8 cellular contexts compared by ENCODE assay signal in genomic region chr19:16778796-16779411, GRCh38. TPM values are rescaled to one million over a fixed set of nuclear protein-coding genes. Genes with fewer than 3 reads are reported as not detected.
DNase-seq lines count a peak whose midpoint lies in the region; ATAC-seq and TF ChIP-seq lines count a peak whose summit lies in the region.

No MANE protein-coding gene starts in this region.

- H3K4me3 ChIP-seq in HEK293 (ENCODE audit: low read depth, low read length) = no peak overlapping the region
- H3K4me3 ChIP-seq in right cardiac atrium (ENCODE audit: low read length) = no peak overlapping the region

- CTCF ChIA-PET in HEK293 (lab: Yijun Ruan, JAX) = interaction anchor here (0.5 to 2.3 kb wide), 12 partner anchors 8 to 526 kb away, joined by 3 to 15 read pairs (median 3); no protein-coding TSS in a partner anchor
- CTCF ChIA-PET in activated naive CD4-positive, alpha-beta T cell treated with anti-CD3 and anti-CD28 coated beads for 36 hours (lab: Charles Lee) = interaction anchor here (1.2 kb wide), 1 partner anchor 274 kb away, joined by 3 read pairs; no protein-coding TSS in a partner anchor

- H3K9me3 Mint-ChIP-seq in activated naive CD4-positive, alpha-beta T cell treated with anti-CD3 and anti-CD28 coated beads for 36 hours = no peaks in the 10 kb centered on the region

- POLR2A ChIA-PET in HEK293 (lab: Yijun Ruan, JAX) = no interaction called here

- no peak overlapping the region for H3K27ac Mint-ChIP-seq in activated naive CD4-positive, alpha-beta T cell treated with anti-CD3 and anti-CD28 coated beads for 36 hours

- intact Hi-C loops in activated naive CD4-positive, alpha-beta T cell treated with anti-CD3 and anti-CD28 coated beads for 36 hours (cut with micrococcal nuclease) = loop anchor here (2.0 to 10.0 kb wide), 3 partner anchors 120 to 606 kb away; no protein-coding TSS in a partner anchor
- intact Hi-C loops in right cardiac atrium (cut with DNase I) = loop anchor here in 1 of 4 donors (10.0 kb wide), 2 partner anchors 46 to 126 kb away; partner anchors contain the start of gene SIN3B

- no peaks in the 10 kb centered on the region for H3K4me1 Mint-ChIP-seq in activated naive CD4-positive, alpha-beta T cell treated with anti-CD3 and anti-CD28 coated beads for 36 hours (ENCODE audit: low read depth)

- peak; percentile 87 for TF ChIP-seq CTCF in HEK293 (tag by site-specific recombination; IDR thresholded peaks at IDR 0.05)

- peaks cover 7% of the 10 kb centered on the region for H3K27me3 Mint-ChIP-seq in activated naive CD4-positive, alpha-beta T cell treated with anti-CD3 and anti-CD28 coated beads for 36 hours (ENCODE audit: low read depth)

- no peaks in the 10 kb centered on the region for H3K36me3 Mint-ChIP-seq in activated naive CD4-positive, alpha-beta T cell treated with anti-CD3 and anti-CD28 coated beads for 36 hours (ENCODE audit: low read depth)

- peak; percentile 57 to 81 for ATAC-seq in right cardiac atrium
- no peak for ATAC-seq in GM21528 (IDR thresholded peaks at IDR 0.05; ENCODE audit: low FRiP score, unreplicated experiment)
- ATAC-seq in GM18909 (IDR thresholded peaks at IDR 0.05; ENCODE audit: poor library complexity, unreplicated experiment) = no peak

- H3K4me1 ChIP-seq in HEK293 (ENCODE audit: control insufficient read depth, insufficient read depth, low read length) (no peaks in the 10 kb centered on the region), right cardiac atrium (ENCODE audit: control insufficient read depth, insufficient read depth, low read length) (no peaks in the 10 kb centered on the region)

- no peaks in the 10 kb centered on the region for H3K36me3 ChIP-seq in HEK293 (ENCODE audit: control insufficient read depth in 2 of 2, insufficient read depth in 1 of 2, low read length in 2 of 2)

- H3K27me3 ChIP-seq in right cardiac atrium (ENCODE audit: control insufficient read depth, insufficient read depth) = no peaks in the 10 kb centered on the region

- H3K4me3 Mint-ChIP-seq in activated naive CD4-positive, alpha-beta T cell treated with anti-CD3 and anti-CD28 coated beads for 36 hours = no peak overlapping the region

- DNase-seq in COR-L47 (lab: John Stamatoyannopoulos, UW) (peak; percentile 38), RPMI7951 (ENCODE audit: low read depth) (peak; percentile 82), right cardiac atrium (peak in 2 of 3 donors; percentile 43 to 72)
- DNase-seq in activated naive CD4-positive, alpha-beta T cell treated with anti-CD3 and anti-CD28 coated beads for 36 hours = peak; percentile 79
- peak; percentile 10 for DNase-seq in stimulated activated CD4-positive, alpha-beta T cell treated with anti-CD3 and anti-CD28 coated beads, Interleukin-12 subunit alpha, Interleukin-12 subunit beta, amount 100 ng/mL, for 4 hours

- WGBS in right cardiac atrium = 69% methylated on average over 8 of the region's 8 CpGs

- no peak overlapping the region for H3K27ac ChIP-seq in HEK293 (ENCODE audit: extremely low read depth, low read depth, low read length)
- H3K27ac ChIP-seq in right cardiac atrium (ENCODE audit: low read length) = no peak overlapping the region

- no peaks in the 10 kb centered on the region for H3K9me3 ChIP-seq in HEK293 (ENCODE audit: control insufficient read depth, insufficient read depth, low read depth, low read length)
- no peaks in the 10 kb centered on the region for H3K9me3 ChIP-seq in right cardiac atrium (ENCODE audit: control insufficient read depth, low read length)

TF ChIP-seq in HEK293, 187 proteins besides CTCF, POLR2A, EP300 and RAD21:
- peak; percentile 25; the same call in 1 of the 2 replicates for TF ChIP-seq PRDM4 (tag by site-specific recombination; IDR thresholded peaks at IDR 0.05)
- TF ChIP-seq GLI4 (tag by site-specific recombination; IDR thresholded peaks at IDR 0.05) = no peak
- TF ChIP-seq ZNF2 (tag by site-specific recombination; IDR thresholded peaks at IDR 0.05) = peak; percentile 70; the same call in 1 of the 2 replicates
- TF ChIP-seq ZNF639 (tag by site-specific recombination; IDR thresholded peaks at IDR 0.05) = no peak
- TF ChIP-seq ZNF654 (tag by site-specific recombination; IDR thresholded peaks at IDR 0.05; ENCODE audit: low read depth) = peak; percentile 79
TF ChIP-seq in HEK293: peak in this region for 3.

RNA-seq across cellular contexts. Expression of gene SIN3B, which starts 50.3 kb away (rescaled TPM):
- 20.1 and 25.2 TPM in 2 replicates for total RNA-seq in RPMI7951 (2014; rRNA removed; shearing (Covaris generic))
- total RNA-seq in activated naive CD4-positive, alpha-beta T cell treated with anti-CD3 and anti-CD28 coated beads for 36 hours = 10 to 100 TPM; 18.8 to 20.6 TPM
- 10 to 100 TPM; 27.8 to 35.4 (median 30.0) TPM for total RNA-seq in right cardiac atrium
- polyA plus RNA-seq in right cardiac atrium = 22.6 TPM

RNA-seq across cellular contexts. Expression of gene NWD1, which starts 59.3 kb away (rescaled TPM):
- total RNA-seq in RPMI7951 (2014; rRNA removed; shearing (Covaris generic)) = not detected in 2 replicates
- not detected for total RNA-seq in activated naive CD4-positive, alpha-beta T cell treated with anti-CD3 and anti-CD28 coated beads for 36 hours
- under 1 TPM in 2 of 4 donors, not detected in 2; 0.03 to 0.08 TPM for total RNA-seq in right cardiac atrium
- polyA plus RNA-seq in right cardiac atrium = 0.02 TPM

Comparison
In these comparisons a context has a peak if more than half of its experiments do, and no peak if none do; other contexts are left out.
1. DNase-seq: peak in every context shown above with its lines; median percentile 82 in RPMI7951; 79 in activated naive CD4-positive, alpha-beta T cell treated with anti-CD3 and anti-CD28 coated beads for 36 hours; 58 in right cardiac atrium; 38 in COR-L47; 10 in stimulated activated CD4-positive, alpha-beta T cell treated with anti-CD3 and anti-CD28 coated beads, Interleukin-12 subunit alpha, Interleukin-12 subunit beta, amount 100 ng/mL, for 4 hours.
2. ATAC-seq: peak in right cardiac atrium (2 of 2); none in GM21528 (single experiment) and GM18909 (single experiment).